In genomic region chr20:38033330-38034107, GRCh38 we compare ENCODE assay signal across 8 cellular contexts. TPM values are rescaled to one million over a fixed set of nuclear protein-coding genes. Genes with fewer than 3 reads are reported as not detected.
DNase-seq lines count a peak whose midpoint lies in the region; ATAC-seq and TF ChIP-seq lines count a peak whose summit lies in the region.

Gene RPRD1B, plus strand, starts transcription at chr20:38033746. Its CDS starts 202 bp downstream, at chr20:38033948.
Gene TTI1, minus strand, starts transcription at chr20:38033456. Its CDS starts 19,640 bp downstream, at chr20:38013816.

- H3K4me3 ChIP-seq in PC-9 (peak within 1 kb of the TSS; percentile 84), mucosa of descending colon (peak within 1 kb of the TSS; percentile 86)

- peak; percentile 74 for ATAC-seq in GM21528 (IDR thresholded peaks at IDR 0.05; ENCODE audit: low FRiP score, unreplicated experiment)
- peak; percentile 98 for ATAC-seq in mucosa of descending colon

- peak within 1 kb of the TSS; percentile 90 for H2AFZ ChIP-seq in PC-9

- TF ChIP-seq CTCF in PC-9 (conservative IDR thresholded peaks at IDR 0.05) = no peak
- TF ChIP-seq CTCF in mucosa of descending colon (IDR thresholded peaks at IDR 0.05) = no peak

- no peaks in the 10 kb centered on the region for H3K9me2 ChIP-seq in PC-9 (ENCODE audit: insufficient read depth)

- H3K27ac ChIP-seq in PC-9 (peak within 1 kb of the TSS; percentile 60), epithelial cell of prostate (peak within 1 kb of the TSS; percentile 73)

- H3K4me1 ChIP-seq in PC-9 (replicated peaks; ENCODE audit: insufficient read depth) = peaks cover 47% of the 10 kb centered on the region
- peaks cover 27% of the 10 kb centered on the region for H3K4me1 ChIP-seq in mucosa of descending colon (ENCODE audit: low read depth)

- H3K4me2 ChIP-seq in PC-9 = peak within 1 kb of the TSS; percentile 96

- no peaks in the 10 kb centered on the region; the same call in 1 of the 2 replicates for H4K20me1 ChIP-seq in PC-9 (ENCODE audit: insufficient read depth)

- H3K79me2 ChIP-seq in PC-9 (ENCODE audit: low read depth) = peaks cover 93% of the 10 kb centered on the region

- peaks cover 7% of the 10 kb centered on the region; the same call in 1 of the 2 replicates for H3F3A ChIP-seq in PC-9 (ENCODE audit: insufficient read depth, low read depth)

- TF ChIP-seq EP300 in Ishikawa (IDR thresholded peaks at IDR 0.05; ENCODE audit: borderline replicate concordance) = peak; percentile 21; the same call in 1 of the 2 replicates

- H3K9me3 ChIP-seq in PC-9 (ENCODE audit: insufficient read depth, low read depth) (no peaks in the 10 kb centered on the region), mucosa of descending colon (no peaks in the 10 kb centered on the region)

- CTCF ChIA-PET in PC-9 (lab: Charles Lee) = interaction anchor here (0.5 to 0.8 kb wide), 2 partner anchors 12 to 39 kb away, joined by 3 to 5 read pairs; no protein-coding TSS in a partner anchor

- no peak for TF ChIP-seq RAD21 in Ishikawa (IDR thresholded peaks at IDR 0.05; ENCODE audit: low read depth)

- TSS peak; percentile 49 for BruUV-seq in PC-9 (replicated peaks; lab: Mats Ljungman, UMichigan)

- intact Hi-C loops in PC-9 (cut with micrococcal nuclease; ENCODE audit: unreplicated experiment) = loop anchor here (1.0 to 10.0 kb wide), 2 partner anchors 39 to 129 kb away; partner anchors contain the start of gene VSTM2L
- intact Hi-C loops in mucosa of descending colon (cut with DNase I, micrococcal nuclease) = no loop called here

- POLR2A ChIA-PET in PC-9 (lab: Charles Lee; ENCODE audit: unreplicated experiment) = interaction anchor here (0.6 to 0.7 kb wide), 2 partner anchors 12 to 744 kb away, joined by 3 read pairs; no protein-coding TSS in a partner anchor

- H3K36me3 ChIP-seq in PC-9 (ENCODE audit: low read depth) (no peaks in the 10 kb centered on the region), mucosa of descending colon (ENCODE audit: low read depth) (no peaks in the 10 kb centered on the region)

- H3K27me3 ChIP-seq in PC-9 (ENCODE audit: insufficient read depth, low read depth) = no peaks in the 10 kb centered on the region

- DNase-seq in DMS 273 treated with DMSO at 0.1 percent for 48 hours (lab: John Stamatoyannopoulos, UW) (peak; percentile 84), PC-9 (peak; percentile 79 to 87), epithelial cell of prostate (ENCODE audit: low read depth, low spot score) (peak; percentile 27), mucosa of descending colon (peak; percentile 92 to 93 (median 93))
- peak; percentile 90 for DNase-seq in activated T-cell treated with anti-CD3 and anti-CD28 coated beads, Interleukin-2, amount 50 U/mL, for 1 hour
- peak; percentile 73 to 79 for DNase-seq in stimulated activated CD8-positive, alpha-beta memory T cell treated with anti-CD3 and anti-CD28 coated beads, Interleukin-4, amount 100 ng/mL, for 1 hour (ENCODE audit: low read depth in 2 of 2, low spot score in 1 of 2)

TF ChIP-seq in Ishikawa, 13 proteins besides CTCF, POLR2A, EP300 and RAD21:
- TF ChIP-seq CREB1 (IDR thresholded peaks at IDR 0.05; ENCODE audit: low read depth) (peak; percentile 94), REST (IDR thresholded peaks at IDR 0.05; ENCODE audit: low read depth) (no peak), CEBPB (IDR thresholded peaks at IDR 0.05) (no peak), ZBTB7A (IDR thresholded peaks at IDR 0.05; ENCODE audit: low read depth) (no peak), TAF1 (IDR thresholded peaks at IDR 0.05; ENCODE audit: low read depth) (peak; percentile 91), YY1 (IDR thresholded peaks at IDR 0.05; ENCODE audit: low read depth) (peak; percentile 97), TCF12 (IDR thresholded peaks at IDR 0.05; ENCODE audit: low read depth) (peak; percentile 51; the same call in 1 of the 2 replicates), FOXM1 (IDR thresholded peaks at IDR 0.05; ENCODE audit: borderline replicate concordance, low read depth) (no peak), EGR1 (IDR thresholded peaks at IDR 0.05) (peak; percentile 82), USF1 (IDR thresholded peaks at IDR 0.05) (no peak), TEAD4 (IDR thresholded peaks at IDR 0.05) (no peak), MAX (IDR thresholded peaks at IDR 0.05) (peak; percentile 91), NFIC (IDR thresholded peaks at IDR 0.05) (no peak; the same call in 1 of the 2 replicates)

RNA-seq across cellular contexts. Expression of gene RPRD1B, which starts in this region (rescaled TPM):
- total RNA-seq in PC-9 (2021) (55.1 and 60.1 TPM in 2 replicates), mucosa of descending colon (10 to 100 TPM; 28.2 to 36.3 (median 32.9) TPM)

RNA-seq across cellular contexts. Expression of gene TTI1, which starts in this region (rescaled TPM):
- total RNA-seq in PC-9 (2021) = 29.1 and 34.2 TPM in 2 replicates
- 10 to 100 TPM; 13.4 to 16.4 (median 14.0) TPM for total RNA-seq in mucosa of descending colon

Comparison
In these comparisons a context has a peak if more than half of its experiments do, and no peak if none do; other contexts are left out.
1. Peak in every context shown above with its lines: DNase-seq, ATAC-seq, H3K4me3 ChIP-seq and H3K27ac ChIP-seq.
2. DNase-seq: peak in every context shown above with its lines; median percentile 93 in mucosa of descending colon; 90 in activated T-cell treated with anti-CD3 and anti-CD28 coated beads, Interleukin-2, amount 50 U/mL, for 1 hour; 84 in DMS 273 treated with DMSO at 0.1 percent for 48 hours; 83 in PC-9; 76 in stimulated activated CD8-positive, alpha-beta memory T cell treated with anti-CD3 and anti-CD28 coated beads, Interleukin-4, amount 100 ng/mL, for 1 hour; 27 in epithelial cell of prostate.